1 cellular context compared by ENCODE assay signal in the genomic region with DNA sequence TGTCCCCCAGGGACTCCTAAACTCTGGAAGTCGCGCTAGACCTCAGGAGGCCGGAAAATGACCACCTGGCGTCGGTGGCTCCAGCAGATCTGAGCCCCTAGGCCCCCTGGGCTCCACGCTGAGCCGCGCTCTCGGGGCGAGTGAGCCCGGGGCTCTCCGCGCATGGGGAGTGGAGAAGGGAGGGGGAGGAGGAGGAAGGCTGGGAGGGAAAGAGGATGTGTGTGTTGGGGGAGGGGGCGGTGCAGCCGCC.
TF ChIP-seq lines count a peak whose summit lies in the region.

No MANE protein-coding gene starts in this region.

TF ChIP-seq in endothelial cell of umbilical vein, 7 proteins besides CTCF, POLR2A, EP300 and RAD21 (continued from another document):
- TF ChIP-seq, protein P1, sequence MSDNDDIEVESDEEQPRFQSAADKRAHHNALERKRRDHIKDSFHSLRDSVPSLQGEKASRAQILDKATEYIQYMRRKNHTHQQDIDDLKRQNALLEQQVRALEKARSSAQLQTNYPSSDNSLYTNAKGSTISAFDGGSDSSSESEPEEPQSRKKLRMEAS (IDR thresholded peaks at IDR 0.05; ENCODE audit: insufficient read depth, insufficient read length) = no peak
- peak; percentile 26 for TF ChIP-seq EZH2 (IDR thresholded peaks at IDR 0.05; ENCODE audit: borderline replicate concordance, low read depth, low read length, severe bottlenecking)
- no peak for TF ChIP-seq GATA2 (IDR thresholded peaks at IDR 0.05; ENCODE audit: insufficient read depth, insufficient read length, low read depth, low read length)
TF ChIP-seq in endothelial cell of umbilical vein: peak in this region for 1.
